ENCODE assay signal across 8 cellular contexts in the genomic region with DNA sequence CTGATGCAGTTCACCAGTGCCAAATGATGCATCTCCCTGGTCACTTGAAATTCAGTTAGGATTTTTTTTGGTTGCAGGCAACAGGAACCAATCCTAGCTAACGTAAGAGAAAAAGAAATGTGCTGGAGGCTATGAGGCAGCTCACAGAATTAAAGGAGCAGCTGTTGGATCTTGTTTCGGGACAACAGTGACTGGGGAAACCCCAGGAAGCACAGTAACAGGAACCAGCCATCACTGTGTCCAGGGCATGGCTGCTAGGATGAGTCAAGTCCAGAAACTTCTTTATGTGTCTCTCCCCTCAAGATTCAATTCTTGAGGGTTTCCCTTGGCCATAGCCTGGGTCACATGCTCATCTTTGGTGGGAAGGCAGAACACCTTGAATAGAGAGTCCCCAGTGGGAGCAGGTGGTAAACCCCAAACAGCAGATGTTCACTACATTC. TPM values are rescaled to one million over a fixed set of nuclear protein-coding genes. Genes with fewer than 3 reads are reported as not detected.
DNase-seq lines count a peak whose midpoint lies in the region; ATAC-seq and TF ChIP-seq lines count a peak whose summit lies in the region.

No MANE protein-coding gene starts in this region.

- in situ Hi-C loops in GM13977 (cut with MboI; ENCODE audit: low pct_unique_long_range_greater_than_20kb, low sequenced_read_pairs, unreplicated experiment), result no loop called here

- peak; percentile 1 for TF ChIP-seq CTCF in GM13977 (IDR thresholded peaks at IDR 0.05; ENCODE audit: extremely low read depth, insufficient read depth, missing control alignments)

- peak; percentile 48 for DNase-seq in GM13977 (ENCODE audit: low spot score)
- peak; percentile 33 for DNase-seq in glomerular visceral epithelial cell (ENCODE audit: extremely low spot score)
- no peak for DNase-seq in left ventricle myocardium superior
- DNase-seq in DMS153 (lab: John Stamatoyannopoulos, UW), result no peak
- no peak for DNase-seq in activated gamma-delta T cell treated with Interleukin-2 at 50 U/mL for 16 hours
- DNase-seq in 8988T, result no peak

- ATAC-seq in GM21367 (IDR thresholded peaks at IDR 0.05; ENCODE audit: unreplicated experiment) (peak; percentile 63), HG03432 (IDR thresholded peaks at IDR 0.05; ENCODE audit: unreplicated experiment) (peak; percentile 88), left ventricle myocardium superior (no peak)

- intact Hi-C loops in left ventricle myocardium superior (cut with micrococcal nuclease), result no loop called here

RNA-seq across cellular contexts. Expression of a gene that starts 39.0 kb away (rescaled TPM):
- 1.7 TPM for total RNA-seq in left ventricle myocardium superior

Comparison
In these comparisons a context has a peak if more than half of its experiments do, and no peak if none do; other contexts are left out.
1. DNase-seq: peak in GM13977 (single experiment) and glomerular visceral epithelial cell (single experiment); none in left ventricle myocardium superior (single experiment), DMS153 (single experiment), activated gamma-delta T cell treated with Interleukin-2 at 50 U/mL for 16 hours (single experiment) and 8988T (single experiment).